Comparison of ENCODE assay signal across 8 cellular contexts in the genomic region with DNA sequence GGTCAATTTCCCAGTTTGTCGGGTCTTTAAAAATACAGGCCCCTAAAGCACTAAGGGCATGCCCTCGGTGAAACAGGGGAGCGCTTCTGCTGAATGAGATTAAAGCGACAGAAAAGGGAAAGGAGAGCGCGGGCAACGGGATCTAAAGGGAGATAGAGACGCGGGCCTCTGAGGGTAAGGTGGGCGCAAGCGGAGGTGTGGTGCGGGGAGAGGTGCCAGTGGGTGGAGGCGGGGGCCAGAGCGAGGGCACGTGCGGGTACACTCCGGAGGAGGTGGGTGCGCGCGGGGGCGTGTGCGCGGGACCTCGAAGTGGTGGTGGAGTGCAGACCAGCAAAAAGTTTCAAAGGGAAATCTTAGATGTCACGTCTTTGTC. TPM values are rescaled to one million over a fixed set of nuclear protein-coding genes. Genes with fewer than 3 reads are reported as not detected.
DNase-seq lines count a peak whose midpoint lies in the region; ATAC-seq and TF ChIP-seq lines count a peak whose summit lies in the region.

No MANE protein-coding gene starts in this region.

- POLR2A ChIA-PET in BJ (lab: Charles Lee) = no interaction called here

- CTCF ChIA-PET in BJ (lab: Yijun Ruan, JAX) = interaction anchor here (1.4 to 1.7 kb wide), 2 partner anchors 10 to 328 kb away, joined by 3 to 4 read pairs; partner anchors contain the start of gene PPA2

- peaks cover 11 to 34% (median 28%) of the 10 kb centered on the region in 4 donors for H3K4me1 ChIP-seq in esophagus muscularis mucosa
- H3K4me1 ChIP-seq in neuron (ENCODE audit: insufficient read depth, low read length) = peaks cover 17% of the 10 kb centered on the region

- DNase-seq in BJ (ENCODE audit: low read depth) (no peak), HT-29 (ENCODE audit: low spot score) (peak; percentile 10), activated T-cell treated with anti-CD3 and anti-CD28 coated beads for 1 hour (ENCODE audit: low read depth) (peak; percentile 23), esophagus muscularis mucosa (ENCODE audit: extremely low spot score) (no peak), AG20443 (ENCODE audit: low spot score) (no peak), NCI-H774 (lab: John Stamatoyannopoulos, UW) (no peak)

- peak overlapping the region; percentile 96 for H2AFZ ChIP-seq in neuron (ENCODE audit: low read depth, low read length)

- peak; percentile 16 for ATAC-seq in GM21367 (IDR thresholded peaks at IDR 0.05; ENCODE audit: unreplicated experiment)

- H3K9me3 ChIP-seq in esophagus muscularis mucosa (no peaks in the 10 kb centered on the region), neuron (ENCODE audit: low read length) (no peaks in the 10 kb centered on the region)

- TF ChIP-seq POLR2A in esophagus muscularis mucosa (IDR thresholded peaks at IDR 0.05; ENCODE audit: low read depth) = no peak

- WGBS in esophagus muscularis mucosa = 2% methylated on average over 25 of the region's 25 CpGs

- TF ChIP-seq EP300 in esophagus muscularis mucosa (IDR thresholded peaks at IDR 0.05) = no peak

- H3K36me3 ChIP-seq in BJ (ENCODE audit: control insufficient read depth, insufficient read depth, low read length) (no peaks in the 10 kb centered on the region), esophagus muscularis mucosa (no peaks in the 10 kb centered on the region), neuron (ENCODE audit: insufficient read depth, low read length) (peaks cover 4% of the 10 kb centered on the region)

- TF ChIP-seq CTCF in BJ (IDR thresholded peaks at IDR 0.05; ENCODE audit: insufficient read depth, low read depth, low read length) (no peak), esophagus muscularis mucosa (IDR thresholded peaks at IDR 0.05) (no peak)

- H3K27me3 ChIP-seq in BJ (ENCODE audit: control insufficient read depth, insufficient read depth, low read length) (no peaks in the 10 kb centered on the region), esophagus muscularis mucosa (no peaks in the 10 kb centered on the region), neuron (ENCODE audit: insufficient read depth, low read length) (no peaks in the 10 kb centered on the region)

- intact Hi-C loops in esophagus muscularis mucosa (cut with DNase I) = loop anchor here (10.0 kb wide), 2 partner anchors 99 to 1169 kb away; partner anchors contain the start of genes AIMP1 and TBCK

- H3K4me3 ChIP-seq in BJ (ENCODE audit: low read depth, low read length) = peak overlapping the region; percentile 51
- peak overlapping the region; percentile 79 to 91 (median 84) for H3K4me3 ChIP-seq in esophagus muscularis mucosa
- H3K4me3 ChIP-seq in neuron (ENCODE audit: low read length) = peak overlapping the region; percentile 100

- H3K27ac ChIP-seq in esophagus muscularis mucosa (replicated peaks in 1 of 4) = peak overlapping the region; percentile 85 to 88 (median 88)

RNA-seq across cellular contexts. Expression of gene TET2, which starts 0.8 kb away (rescaled TPM):
- polyA plus RNA-seq in BJ (2011; rRNA removed) = 6.9 and 9.6 TPM in 2 replicates
- polyA minus RNA-seq in BJ (2011; rRNA and poly(A)+ RNA removed) = 16.7 and 20.3 TPM in 2 replicates
- 3.9 and 5.2 TPM in 2 replicates for total RNA-seq in HT-29 (2014; rRNA removed; shearing (Covaris generic))
- total RNA-seq in esophagus muscularis mucosa = 10 to 100 TPM; 22.0 to 31.5 (median 28.0) TPM

Comparison
In these comparisons a context has a peak if more than half of its experiments do, and no peak if none do; other contexts are left out.
1. DNase-seq: peak in HT-29 (single experiment) and activated T-cell treated with anti-CD3 and anti-CD28 coated beads for 1 hour (single experiment); none in BJ (single experiment), esophagus muscularis mucosa (single experiment), AG20443 (single experiment) and NCI-H774 (single experiment).
2. Peak in every context shown above with its lines, with median percentiles within 50 percentile points of each other: H3K4me3 ChIP-seq.